1 cellular context compared by ENCODE assay signal in the genomic region with DNA sequence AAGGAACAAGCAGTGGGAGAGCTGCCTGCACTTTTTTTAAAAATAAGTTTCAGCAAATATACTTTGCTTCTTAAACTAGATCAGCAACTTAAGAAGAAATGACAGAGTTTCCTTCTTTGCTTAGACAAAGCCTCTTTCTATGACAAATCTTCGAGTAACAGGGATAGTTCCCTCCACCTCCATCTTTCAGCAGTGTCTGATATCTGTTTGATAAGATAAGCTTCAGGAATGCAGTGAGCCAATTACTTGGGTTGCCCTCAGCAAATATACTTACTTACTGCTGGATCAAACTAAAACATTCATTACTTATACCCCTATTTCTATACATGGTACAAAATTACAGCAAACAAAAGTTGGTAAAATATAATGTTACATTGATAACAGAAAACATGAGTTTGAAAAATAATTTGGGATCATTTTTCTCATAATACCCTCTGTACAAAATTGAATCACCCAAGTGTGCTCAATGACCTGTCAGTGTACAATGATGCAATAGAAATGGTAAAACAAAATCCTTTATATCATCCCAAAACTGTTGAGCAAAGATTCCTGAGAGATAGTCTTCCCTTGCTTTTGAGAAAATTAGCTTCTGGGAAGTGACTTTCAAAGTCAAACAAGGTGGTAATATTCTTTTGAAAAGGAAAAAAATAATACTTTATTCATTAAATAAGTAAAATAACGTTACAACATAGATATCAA.
TF ChIP-seq lines count a peak whose summit lies in the region.

No MANE protein-coding gene starts in this region.

TF ChIP-seq in endothelial cell of umbilical vein, 7 proteins besides CTCF, POLR2A, EP300 and RAD21 (continued from another document):
- TF ChIP-seq EZH2 (IDR thresholded peaks at IDR 0.05; ENCODE audit: borderline replicate concordance, low read depth, low read length, severe bottlenecking) (no peak), MYC (IDR thresholded peaks at IDR 0.05; ENCODE audit: low read depth, low read length) (no peak)
- TF ChIP-seq, protein P1, sequence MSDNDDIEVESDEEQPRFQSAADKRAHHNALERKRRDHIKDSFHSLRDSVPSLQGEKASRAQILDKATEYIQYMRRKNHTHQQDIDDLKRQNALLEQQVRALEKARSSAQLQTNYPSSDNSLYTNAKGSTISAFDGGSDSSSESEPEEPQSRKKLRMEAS (IDR thresholded peaks at IDR 0.05; ENCODE audit: insufficient read depth, insufficient read length) = no peak
